In the genomic region with DNA sequence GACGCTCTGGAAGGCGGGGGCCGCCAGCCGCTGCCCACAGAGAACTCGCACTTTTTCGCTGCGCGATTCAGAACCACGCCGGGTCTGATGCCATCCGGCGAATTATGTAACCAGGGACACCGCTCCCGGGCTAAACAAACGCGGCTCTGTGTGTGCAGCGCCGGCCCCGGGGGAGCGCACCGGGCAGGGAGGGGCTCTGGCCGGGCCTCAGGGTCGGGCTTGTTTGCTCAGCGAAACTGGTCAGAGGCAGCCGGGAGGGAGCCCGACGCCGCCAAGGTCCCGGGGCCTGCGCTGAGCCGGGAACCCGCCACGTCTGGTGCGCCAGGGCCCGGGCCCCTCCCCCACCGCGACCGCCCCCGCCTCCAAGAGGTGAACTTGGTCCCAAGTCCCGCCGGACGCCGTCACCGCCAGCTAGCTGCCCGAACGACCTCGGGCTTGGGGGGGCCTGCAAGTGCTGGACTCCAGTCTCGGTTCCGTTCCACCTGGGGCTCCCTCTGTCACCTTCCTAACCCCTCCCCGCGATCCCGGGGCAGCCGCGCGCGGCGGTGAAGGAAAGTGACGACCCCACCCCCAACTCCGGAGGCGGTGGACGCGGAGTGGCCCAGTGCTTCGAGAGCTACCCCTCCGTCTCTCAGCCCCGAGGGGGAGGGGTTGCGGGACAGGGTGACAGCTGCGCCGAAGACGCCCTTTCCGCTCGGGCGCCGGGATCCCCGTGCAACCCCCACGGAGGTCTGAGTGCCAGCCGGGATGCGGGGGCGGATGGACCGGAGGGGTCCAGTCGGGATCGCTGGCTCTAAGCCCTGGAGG, we compare ENCODE assay signal across 1 cellular context.
TF ChIP-seq lines count a peak whose summit lies in the region.

No MANE protein-coding gene starts in this region.

TF ChIP-seq in HepG2, 621 proteins besides CTCF, POLR2A, EP300 and RAD21 (continued from another document and continues in another):
- TF ChIP-seq BRD4 (CRISPR knock-in tag; IDR thresholded peaks at IDR 0.05) (no peak), HMG20B (CRISPR knock-in tag; conservative IDR thresholded peaks at IDR 0.05) (peak; percentile 14; the same call in 1 of the 2 replicates), MED1 (CRISPR knock-in tag; IDR thresholded peaks at IDR 0.05) (peak; percentile 69), EED (CRISPR knock-in tag; IDR thresholded peaks at IDR 0.05) (peak; percentile 38; the same call in 1 of the 2 replicates), ZNF282 (IDR thresholded peaks at IDR 0.05; ENCODE audit: partially characterized antibody) (no peak), SALL1 (CRISPR knock-in tag; IDR thresholded peaks at IDR 0.05) (peak; percentile 36; the same call in 1 of the 2 replicates), HCFC1 (IDR thresholded peaks at IDR 0.05; ENCODE audit: low read depth, low read length) (no peak), ZNF567 (CRISPR knock-in tag; IDR thresholded peaks at IDR 0.05; ENCODE audit: borderline replicate concordance) (no peak), HNF1B (CRISPR knock-in tag; IDR thresholded peaks at IDR 0.05) (peak; percentile 58; the same call in 1 of the 2 replicates), AKAP8 (CRISPR knock-in tag; IDR thresholded peaks at IDR 0.05) (no peak), AHR (CRISPR knock-in tag; IDR thresholded peaks at IDR 0.05) (no peak), ZNF230 (CRISPR knock-in tag; IDR thresholded peaks at IDR 0.05) (no peak), HIVEP1 (CRISPR knock-in tag; IDR thresholded peaks at IDR 0.05) (peak; percentile 94), KDM3A (CRISPR knock-in tag; IDR thresholded peaks at IDR 0.05; ENCODE audit: low read depth) (peak; percentile 76), MTF1 (CRISPR knock-in tag; IDR thresholded peaks at IDR 0.05) (no peak), PCBP2 (optimal IDR thresholded peaks at IDR 0.05; ENCODE audit: low read depth, low read length, poor library complexity, severe bottlenecking) (no peak), KLF11 (CRISPR knock-in tag; IDR thresholded peaks at IDR 0.05) (peak; percentile 82), YEATS4 (CRISPR knock-in tag; IDR thresholded peaks at IDR 0.05; ENCODE audit: borderline replicate concordance) (peak; percentile 68; the same call in 1 of the 2 replicates), SIX1 (CRISPR knock-in tag; IDR thresholded peaks at IDR 0.05; ENCODE audit: borderline replicate concordance) (no peak), CENPBD1 (CRISPR knock-in tag; IDR thresholded peaks at IDR 0.05; ENCODE audit: borderline replicate concordance, low read depth) (no peak), ZNF710 (CRISPR knock-in tag; IDR thresholded peaks at IDR 0.05; ENCODE audit: borderline replicate concordance) (no peak; the same call in none of the 2 replicates), HMGA1 (CRISPR knock-in tag; conservative IDR thresholded peaks at IDR 0.05) (no peak), ZNF552 (CRISPR knock-in tag; IDR thresholded peaks at IDR 0.05; ENCODE audit: borderline replicate concordance) (peak; percentile 21; the same call in 1 of the 2 replicates), YY1 (IDR thresholded peaks at IDR 0.05; ENCODE audit: insufficient read depth, insufficient replicate concordance, low read depth, low read length) (peak; percentile 60), U2AF2 (IDR thresholded peaks at IDR 0.05; ENCODE audit: low read depth, low read length) (no peak), MTF2 (CRISPR knock-in tag; IDR thresholded peaks at IDR 0.05; ENCODE audit: borderline replicate concordance) (no peak; the same call in 1 of the 2 replicates), HNF4G (IDR thresholded peaks at IDR 0.05; ENCODE audit: borderline replicate concordance, low read depth, low read length) (peak; percentile 54; the same call in 1 of the 2 replicates), HNF4G (CRISPR knock-in tag; IDR thresholded peaks at IDR 0.05; ENCODE audit: borderline replicate concordance, low read depth) (no peak; the same call in 1 of the 2 replicates), NKX3-1 (CRISPR knock-in tag; IDR thresholded peaks at IDR 0.05) (no peak), ZBTB38 (CRISPR knock-in tag; IDR thresholded peaks at IDR 0.05) (no peak)
- TF ChIP-seq, protein P1, sequence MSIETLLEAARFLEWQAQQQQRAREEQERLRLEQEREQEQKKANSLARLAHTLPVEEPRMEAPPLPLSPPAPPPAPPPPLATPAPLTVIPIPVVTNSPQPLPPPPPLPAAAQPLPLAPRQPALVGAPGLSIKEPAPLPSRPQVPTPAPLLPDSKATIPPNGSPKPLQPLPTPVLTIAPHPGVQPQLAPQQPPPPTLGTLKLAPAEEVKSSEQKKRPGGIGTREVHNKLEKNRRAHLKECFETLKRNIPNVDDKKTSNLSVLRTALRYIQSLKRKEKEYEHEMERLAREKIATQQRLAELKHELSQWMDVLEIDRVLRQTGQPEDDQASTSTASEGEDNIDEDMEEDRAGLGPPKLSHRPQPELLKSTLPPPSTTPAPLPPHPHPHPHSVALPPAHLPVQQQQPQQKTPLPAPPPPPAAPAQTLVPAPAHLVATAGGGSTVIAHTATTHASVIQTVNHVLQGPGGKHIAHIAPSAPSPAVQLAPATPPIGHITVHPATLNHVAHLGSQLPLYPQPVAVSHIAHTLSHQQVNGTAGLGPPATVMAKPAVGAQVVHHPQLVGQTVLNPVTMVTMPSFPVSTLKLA (IDR thresholded peaks at IDR 0.05): peak; percentile 16; the same call in 1 of the 2 replicates
- TF ChIP-seq, protein P2, sequence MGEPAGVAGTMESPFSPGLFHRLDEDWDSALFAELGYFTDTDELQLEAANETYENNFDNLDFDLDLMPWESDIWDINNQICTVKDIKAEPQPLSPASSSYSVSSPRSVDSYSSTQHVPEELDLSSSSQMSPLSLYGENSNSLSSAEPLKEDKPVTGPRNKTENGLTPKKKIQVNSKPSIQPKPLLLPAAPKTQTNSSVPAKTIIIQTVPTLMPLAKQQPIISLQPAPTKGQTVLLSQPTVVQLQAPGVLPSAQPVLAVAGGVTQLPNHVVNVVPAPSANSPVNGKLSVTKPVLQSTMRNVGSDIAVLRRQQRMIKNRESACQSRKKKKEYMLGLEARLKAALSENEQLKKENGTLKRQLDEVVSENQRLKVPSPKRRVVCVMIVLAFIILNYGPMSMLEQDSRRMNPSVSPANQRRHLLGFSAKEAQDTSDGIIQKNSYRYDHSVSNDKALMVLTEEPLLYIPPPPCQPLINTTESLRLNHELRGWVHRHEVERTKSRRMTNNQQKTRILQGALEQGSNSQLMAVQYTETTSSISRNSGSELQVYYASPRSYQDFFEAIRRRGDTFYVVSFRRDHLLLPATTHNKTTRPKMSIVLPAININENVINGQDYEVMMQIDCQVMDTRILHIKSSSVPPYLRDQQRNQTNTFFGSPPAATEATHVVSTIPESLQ (CRISPR knock-in tag; conservative IDR thresholded peaks at IDR 0.05): no peak
- TF ChIP-seq, protein P3, sequence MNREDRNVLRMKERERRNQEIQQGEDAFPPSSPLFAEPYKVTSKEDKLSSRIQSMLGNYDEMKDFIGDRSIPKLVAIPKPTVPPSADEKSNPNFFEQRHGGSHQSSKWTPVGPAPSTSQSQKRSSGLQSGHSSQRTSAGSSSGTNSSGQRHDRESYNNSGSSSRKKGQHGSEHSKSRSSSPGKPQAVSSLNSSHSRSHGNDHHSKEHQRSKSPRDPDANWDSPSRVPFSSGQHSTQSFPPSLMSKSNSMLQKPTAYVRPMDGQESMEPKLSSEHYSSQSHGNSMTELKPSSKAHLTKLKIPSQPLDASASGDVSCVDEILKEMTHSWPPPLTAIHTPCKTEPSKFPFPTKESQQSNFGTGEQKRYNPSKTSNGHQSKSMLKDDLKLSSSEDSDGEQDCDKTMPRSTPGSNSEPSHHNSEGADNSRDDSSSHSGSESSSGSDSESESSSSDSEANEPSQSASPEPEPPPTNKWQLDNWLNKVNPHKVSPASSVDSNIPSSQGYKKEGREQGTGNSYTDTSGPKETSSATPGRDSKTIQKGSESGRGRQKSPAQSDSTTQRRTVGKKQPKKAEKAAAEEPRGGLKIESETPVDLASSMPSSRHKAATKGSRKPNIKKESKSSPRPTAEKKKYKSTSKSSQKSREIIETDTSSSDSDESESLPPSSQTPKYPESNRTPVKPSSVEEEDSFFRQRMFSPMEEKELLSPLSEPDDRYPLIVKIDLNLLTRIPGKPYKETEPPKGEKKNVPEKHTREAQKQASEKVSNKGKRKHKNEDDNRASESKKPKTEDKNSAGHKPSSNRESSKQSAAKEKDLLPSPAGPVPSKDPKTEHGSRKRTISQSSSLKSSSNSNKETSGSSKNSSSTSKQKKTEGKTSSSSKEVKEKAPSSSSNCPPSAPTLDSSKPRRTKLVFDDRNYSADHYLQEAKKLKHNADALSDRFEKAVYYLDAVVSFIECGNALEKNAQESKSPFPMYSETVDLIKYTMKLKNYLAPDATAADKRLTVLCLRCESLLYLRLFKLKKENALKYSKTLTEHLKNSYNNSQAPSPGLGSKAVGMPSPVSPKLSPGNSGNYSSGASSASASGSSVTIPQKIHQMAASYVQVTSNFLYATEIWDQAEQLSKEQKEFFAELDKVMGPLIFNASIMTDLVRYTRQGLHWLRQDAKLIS (CRISPR knock-in tag; IDR thresholded peaks at IDR 0.05): 0 out of 2 replicates have a peak, but pooled peaks have one; percentile 39
- TF ChIP-seq, protein P4, sequence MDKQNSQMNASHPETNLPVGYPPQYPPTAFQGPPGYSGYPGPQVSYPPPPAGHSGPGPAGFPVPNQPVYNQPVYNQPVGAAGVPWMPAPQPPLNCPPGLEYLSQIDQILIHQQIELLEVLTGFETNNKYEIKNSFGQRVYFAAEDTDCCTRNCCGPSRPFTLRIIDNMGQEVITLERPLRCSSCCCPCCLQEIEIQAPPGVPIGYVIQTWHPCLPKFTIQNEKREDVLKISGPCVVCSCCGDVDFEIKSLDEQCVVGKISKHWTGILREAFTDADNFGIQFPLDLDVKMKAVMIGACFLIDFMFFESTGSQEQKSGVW (CRISPR knock-in tag; IDR thresholded peaks at IDR 0.05; ENCODE audit: borderline replicate concordance): no peak
- TF ChIP-seq, protein P5, sequence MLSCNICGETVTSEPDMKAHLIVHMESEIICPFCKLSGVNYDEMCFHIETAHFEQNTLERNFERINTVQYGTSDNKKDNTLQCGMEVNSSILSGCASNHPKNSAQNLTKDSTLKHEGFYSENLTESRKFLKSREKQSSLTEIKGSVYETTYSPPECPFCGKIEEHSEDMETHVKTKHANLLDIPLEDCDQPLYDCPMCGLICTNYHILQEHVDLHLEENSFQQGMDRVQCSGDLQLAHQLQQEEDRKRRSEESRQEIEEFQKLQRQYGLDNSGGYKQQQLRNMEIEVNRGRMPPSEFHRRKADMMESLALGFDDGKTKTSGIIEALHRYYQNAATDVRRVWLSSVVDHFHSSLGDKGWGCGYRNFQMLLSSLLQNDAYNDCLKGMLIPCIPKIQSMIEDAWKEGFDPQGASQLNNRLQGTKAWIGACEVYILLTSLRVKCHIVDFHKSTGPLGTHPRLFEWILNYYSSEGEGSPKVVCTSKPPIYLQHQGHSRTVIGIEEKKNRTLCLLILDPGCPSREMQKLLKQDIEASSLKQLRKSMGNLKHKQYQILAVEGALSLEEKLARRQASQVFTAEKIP (CRISPR knock-in tag; IDR thresholded peaks at IDR 0.05; ENCODE audit: borderline replicate concordance): no peak
- TF ChIP-seq, protein P6, sequence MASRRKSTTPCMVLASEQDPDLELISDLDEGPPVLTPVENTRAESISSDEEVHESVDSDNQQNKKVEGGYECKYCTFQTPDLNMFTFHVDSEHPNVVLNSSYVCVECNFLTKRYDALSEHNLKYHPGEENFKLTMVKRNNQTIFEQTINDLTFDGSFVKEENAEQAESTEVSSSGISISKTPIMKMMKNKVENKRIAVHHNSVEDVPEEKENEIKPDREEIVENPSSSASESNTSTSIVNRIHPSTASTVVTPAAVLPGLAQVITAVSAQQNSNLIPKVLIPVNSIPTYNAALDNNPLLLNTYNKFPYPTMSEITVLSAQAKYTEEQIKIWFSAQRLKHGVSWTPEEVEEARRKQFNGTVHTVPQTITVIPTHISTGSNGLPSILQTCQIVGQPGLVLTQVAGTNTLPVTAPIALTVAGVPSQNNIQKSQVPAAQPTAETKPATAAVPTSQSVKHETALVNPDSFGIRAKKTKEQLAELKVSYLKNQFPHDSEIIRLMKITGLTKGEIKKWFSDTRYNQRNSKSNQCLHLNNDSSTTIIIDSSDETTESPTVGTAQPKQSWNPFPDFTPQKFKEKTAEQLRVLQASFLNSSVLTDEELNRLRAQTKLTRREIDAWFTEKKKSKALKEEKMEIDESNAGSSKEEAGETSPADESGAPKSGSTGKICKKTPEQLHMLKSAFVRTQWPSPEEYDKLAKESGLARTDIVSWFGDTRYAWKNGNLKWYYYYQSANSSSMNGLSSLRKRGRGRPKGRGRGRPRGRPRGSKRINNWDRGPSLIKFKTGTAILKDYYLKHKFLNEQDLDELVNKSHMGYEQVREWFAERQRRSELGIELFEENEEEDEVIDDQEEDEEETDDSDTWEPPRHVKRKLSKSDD (CRISPR knock-in tag; IDR thresholded peaks at IDR 0.05; ENCODE audit: low read depth): no peak
